In the genomic region with DNA sequence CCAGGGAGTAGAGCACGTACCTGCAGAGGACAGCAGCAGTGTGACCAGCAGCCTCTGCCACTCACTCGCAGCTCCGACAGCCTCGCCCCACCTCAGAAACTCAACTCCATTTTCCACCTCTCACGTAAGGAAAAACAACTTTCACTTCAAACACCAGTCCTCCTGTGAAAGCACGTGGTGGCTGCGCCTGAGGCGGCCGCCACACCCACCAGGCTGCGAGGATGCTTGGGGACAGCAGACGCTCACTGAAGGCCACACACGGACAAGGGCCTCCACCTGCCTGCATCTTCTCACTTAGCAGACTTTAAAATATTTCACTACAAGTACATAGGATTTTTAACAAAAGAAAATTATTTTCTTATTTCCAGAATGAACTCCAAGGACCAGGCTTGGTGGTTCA, we compare ENCODE assay signal across 15 cellular contexts.
DNase-seq lines count a peak whose midpoint lies in the region; ATAC-seq and TF ChIP-seq lines count a peak whose summit lies in the region.
"Had no signal": no experiment of that assay in that cellular context is flagged by ENCODE, and none has a peak within 500 bp of the region (broad histone marks: within the 10 kb centered on the region; RNA-seq: fewer than 3 reads in every experiment).

No MANE protein-coding gene starts in this region.

- POLR2A ChIA-PET in HEK293 (lab: Yijun Ruan, JAX): no interaction called here

- CTCF ChIA-PET in HEK293 (lab: Yijun Ruan, JAX): no interaction called here

- peak overlapping the region; percentile 39 for H3K27ac Mint-ChIP-seq in memory B cell
- H3K27ac Mint-ChIP-seq: B cell; CD4-positive, alpha-beta T cell had no signal

- peaks cover 0 to 36% (median 0%) of the 10 kb centered on the region in 11 experiments; a peak in 7 of 22 replicates for H4K20me1 ChIP-seq in BLaER1 treated with 17β-estradiol and CSF1 and Interleukin-3, amounts not matched to agents 10 nM and 100 nM

- H3K4me1 Mint-ChIP-seq in memory B cell: peaks cover 2% of the 10 kb centered on the region
- H3K4me1 Mint-ChIP-seq: B cell had no signal

- H3K9me3 Mint-ChIP-seq in memory B cell: no peaks in the 10 kb centered on the region
- H3K9me3 Mint-ChIP-seq: CD4-positive, alpha-beta T cell had no signal

- H3K4me3 Mint-ChIP-seq in memory B cell: no peak overlapping the region
- H3K4me3 Mint-ChIP-seq: B cell; CD4-positive, alpha-beta T cell had no signal

- H3K4me2 ChIP-seq in BLaER1 treated with 17β-estradiol and CSF1 and Interleukin-3, amounts not matched to agents 10 nM and 100 nM: peak overlapping the region in 7 of 11 experiments; percentile 11 to 57 (median 27); a peak in 13 of 22 replicates

- DNase-seq in memory B cell (ENCODE audit: low spot score in 2 of 2) (no peak), NCI-H510A treated with DMSO at 0.1 percent for 48 hours (lab: John Stamatoyannopoulos, UW) (no peak)
- no peak for DNase-seq in stimulated activated CD4-positive, alpha-beta T cell treated with anti-CD3 and anti-CD28 coated beads, Interleukin-4, amount 100 ng/mL, for 24 hours
- DNase-seq in activated CD4-positive, alpha-beta T cell treated with anti-CD3 and anti-CD28 coated beads for 1 hour: no peak
- DNase-seq: Calu3; CD4-positive, alpha-beta T cell; DMS79 treated with DMSO at 0.1 percent for 48 hours; GOT3; H7; IMR-90 had no signal

- no peak overlapping the region for H3K27ac ChIP-seq in BLaER1 treated with 17β-estradiol and CSF1 and Interleukin-3, amounts not matched to agents 10 nM and 100 nM
- no peak overlapping the region for H3K27ac ChIP-seq in HEK293 (ENCODE audit: extremely low read depth, low read depth, low read length)
- H3K27ac ChIP-seq: C4-2B had no signal

- peaks cover 0 to 38% (median 30%) of the 10 kb centered on the region in 10 experiments; a peak in 15 of 20 replicates for H3K4me1 ChIP-seq in BLaER1 treated with 17β-estradiol and CSF1 and Interleukin-3, amounts not matched to agents 10 nM and 100 nM
- no peaks in the 10 kb centered on the region for H3K4me1 ChIP-seq in HEK293 (ENCODE audit: control insufficient read depth, insufficient read depth, low read length)

- no peak overlapping the region for H3K9ac ChIP-seq in BLaER1 treated with 17β-estradiol and CSF1 and Interleukin-3, amounts not matched to agents 10 nM and 100 nM

- no peak for TF ChIP-seq CTCF in HEK293 (tag by site-specific recombination; IDR thresholded peaks at IDR 0.05)

- peaks cover 97 to 100% (median 100%) of the 10 kb centered on the region in 11 experiments for H3K36me3 ChIP-seq in BLaER1 treated with 17β-estradiol and CSF1 and Interleukin-3, amounts not matched to agents 10 nM and 100 nM
- H3K36me3 ChIP-seq in HEK293 (ENCODE audit: control insufficient read depth in 2 of 2, insufficient read depth in 1 of 2, low read length in 2 of 2): peaks cover 3 to 58% of the 10 kb centered on the region in 2 experiments; a peak in 2 of 3 replicates

- no peak for ATAC-seq in memory B cell (ENCODE audit: low read depth)
- ATAC-seq: GM12878 had no signal

- no peak overlapping the region for H3K4me3 ChIP-seq in BLaER1 treated with 17β-estradiol and CSF1 and Interleukin-3, amounts not matched to agents 10 nM and 100 nM
- H3K4me3 ChIP-seq in HEK293 (ENCODE audit: low read depth, low read length): no peak overlapping the region
- H3K4me3 ChIP-seq: GM12878 had no signal

- H3K9me3 ChIP-seq in BLaER1 treated with 17β-estradiol and CSF1 and Interleukin-3, amounts not matched to agents 10 nM and 100 nM (replicated peaks in 1 of 11): peaks cover 0 to 11% (median 0%) of the 10 kb centered on the region in 11 experiments; a peak in 7 of 22 replicates
- no peaks in the 10 kb centered on the region for H3K9me3 ChIP-seq in HEK293 (ENCODE audit: control insufficient read depth, insufficient read depth, low read depth, low read length)

- no peaks in the 10 kb centered on the region for H3K27me3 ChIP-seq in BLaER1 treated with 17β-estradiol and CSF1 and Interleukin-3, amounts not matched to agents 10 nM and 100 nM

- no peaks in the 10 kb centered on the region for H3K27me3 Mint-ChIP-seq in memory B cell
- H3K27me3 Mint-ChIP-seq: B cell; CD4-positive, alpha-beta T cell had no signal

- H3K36me3 Mint-ChIP-seq in memory B cell: peaks cover 26% of the 10 kb centered on the region

TF ChIP-seq in HEK293, 187 proteins besides CTCF, POLR2A, EP300 and RAD21:
- TF ChIP-seq PRDM1 (tag by site-specific recombination; IDR thresholded peaks at IDR 0.05): 0 out of 2 replicates have a peak, but pooled peaks have one; percentile 3
- no peak for TF ChIP-seq EGR2 (tag by site-specific recombination; IDR thresholded peaks at IDR 0.05; ENCODE audit: low read depth)
